Comparison of ENCODE assay signal across 28 cellular contexts in genomic region chr1:200146100-200146499, GRCh38.
DNase-seq lines count a peak whose midpoint lies in the region; ATAC-seq and TF ChIP-seq lines count a peak whose summit lies in the region.
"Had no signal": no experiment of that assay in that cellular context is flagged by ENCODE, and none has a peak within 500 bp of the region (broad histone marks: within the 10 kb centered on the region; RNA-seq: fewer than 3 reads in every experiment).

No MANE protein-coding gene starts in this region.

- H3K9ac ChIP-seq in Loucy (ENCODE audit: low read depth, low read length, poor library complexity, severe bottlenecking): no peak overlapping the region
- H3K9ac ChIP-seq: BLaER1 had no signal

- H3K9me2 ChIP-seq in Loucy (replicated peaks; ENCODE audit: low read depth, low read length): no peaks in the 10 kb centered on the region

- H2AFZ ChIP-seq in Loucy (ENCODE audit: low read length): 0 out of 2 replicates have a peak overlapping the region, but pooled peaks have one; percentile 0

- no peaks in the 10 kb centered on the region for H3K27me3 ChIP-seq in Loucy (ENCODE audit: insufficient read depth, low read length, poor library complexity, severe bottlenecking)
- H3K27me3 ChIP-seq: BLaER1, colonic mucosa, heart left ventricle, right atrium auricular region, stomach, thyroid gland had no signal

- peaks cover 4% of the 10 kb centered on the region for H3K4me1 ChIP-seq in Loucy (ENCODE audit: insufficient read depth, low read length, poor library complexity, severe bottlenecking)
- H3K4me1 ChIP-seq: colonic mucosa, heart left ventricle, right atrium auricular region had no signal

- DNase-seq in GM10266 (ENCODE audit: extremely low spot score) (peak; percentile 53), germinal center (ENCODE audit: low spot score) (peak; percentile 17), SIG-M5 (lab: John Stamatoyannopoulos, UW) (no peak), SW 1271 (lab: John Stamatoyannopoulos, UW) (no peak), NK-92 (lab: John Stamatoyannopoulos, UW; ENCODE audit: unreplicated experiment) (no peak)
- DNase-seq: ACHN; activated CD8-positive, alpha-beta T cell treated with anti-CD3 and anti-CD28 coated beads for 36 hours; colonic mucosa; COR-L47; DMS79 treated with DMSO at 0.1 percent for 48 hours; effector memory CD4-positive, alpha-beta T cell; erythroblast; GF-D8; heart left ventricle; lower lobe of right lung; mucosa of descending colon; NCI-H1092 treated with DMSO at 0.1 percent for 48 hours; NCI-H187; NCI-H526; stimulated activated CD4-positive, alpha-beta T cell treated with anti-CD3 and anti-CD28 coated beads, Interleukin-2, amount 100 ng/mL, for 24 hours; stomach; T-helper 17 cell; thyroid gland had no signal

- H3F3A ChIP-seq in Loucy (ENCODE audit: low read depth): no peaks in the 10 kb centered on the region

- H4K20me1 ChIP-seq in Loucy (ENCODE audit: insufficient read depth, low read length, poor library complexity, severe bottlenecking): no peaks in the 10 kb centered on the region
- H4K20me1 ChIP-seq: BLaER1 had no signal

- H3K36me3 ChIP-seq in Loucy (ENCODE audit: insufficient read depth, low read length): no peaks in the 10 kb centered on the region
- H3K36me3 ChIP-seq: BLaER1, colonic mucosa, heart left ventricle, lower lobe of right lung, right atrium auricular region, stomach, thyroid gland had no signal

- ATAC-seq in GM18867 (IDR thresholded peaks at IDR 0.05; ENCODE audit: unreplicated experiment): peak; percentile 49
- ATAC-seq: activated CD8-positive, alpha-beta T cell treated with anti-CD3 and anti-CD28 coated beads for 36 hours; activated T-helper 17 cell treated with anti-CD3 and anti-CD28 coated beads, Interleukin-2, amount 50 U/mL, for 72 hours; heart left ventricle; lower lobe of right lung; mucosa of descending colon; T-helper 17 cell had no signal

- H3K4me2 ChIP-seq in Loucy (ENCODE audit: low read depth, low read length, poor library complexity, severe bottlenecking): no peak overlapping the region
- H3K4me2 ChIP-seq: BLaER1 had no signal

- no peak overlapping the region for H3K4me3 ChIP-seq in Loucy (ENCODE audit: low read length, poor library complexity, severe bottlenecking)
- H3K4me3 ChIP-seq: BLaER1, colonic mucosa, heart left ventricle, lower lobe of right lung, mucosa of descending colon, right atrium auricular region, stomach, thyroid gland had no signal

- no peak for TF ChIP-seq CTCF in GM10266 (IDR thresholded peaks at IDR 0.05; ENCODE audit: control insufficient read depth, insufficient read depth, low read depth, missing control alignments)
- no peak for TF ChIP-seq CTCF in Loucy (conservative IDR thresholded peaks at IDR 0.05; ENCODE audit: low read length)

- H3K9me3 ChIP-seq in Loucy (ENCODE audit: insufficient read depth, low read depth, low read length): no peaks in the 10 kb centered on the region
- H3K9me3 ChIP-seq: colonic mucosa, heart left ventricle, lower lobe of right lung, mucosa of descending colon, right atrium auricular region, stomach, thyroid gland had no signal

- no peaks in the 10 kb centered on the region for H3K79me2 ChIP-seq in Loucy (ENCODE audit: insufficient read depth, low read length)

Comparison
In these comparisons a context has a peak if more than half of its experiments do, and no peak if none do; other contexts are left out.
1. DNase-seq: peak in GM10266 (single experiment) and germinal center (single experiment); none in SIG-M5 (single experiment), SW 1271 (0 of 2) and NK-92 (single experiment).